Comparison of ENCODE assay signal across 29 cellular contexts in the genomic region with DNA sequence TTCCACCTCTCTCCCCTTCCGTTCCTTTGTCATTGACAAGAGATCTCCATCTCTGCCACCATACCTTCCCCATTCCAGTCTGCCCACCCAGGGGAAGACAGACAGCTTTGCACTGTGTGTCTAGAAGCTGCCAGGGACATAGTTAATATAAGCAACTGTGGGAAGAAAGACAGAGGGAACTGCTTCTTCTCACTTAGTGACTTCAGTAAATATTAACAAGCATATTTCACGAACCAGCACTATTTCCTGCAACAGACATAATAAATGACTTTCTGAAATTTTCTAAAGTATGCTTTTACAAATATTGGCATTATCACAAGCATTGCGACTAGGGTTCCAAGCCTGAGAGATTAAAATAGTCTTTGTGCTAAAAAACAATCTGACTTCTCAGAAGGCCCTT. TPM values are rescaled to one million over a fixed set of nuclear protein-coding genes. Genes with fewer than 3 reads are reported as not detected.
"Had no signal": no experiment of that assay in that cellular context is flagged by ENCODE, and none has a peak within 500 bp of the region (broad histone marks: within the 10 kb centered on the region; RNA-seq: fewer than 3 reads in every experiment).

No MANE protein-coding gene starts in this region.

- H3K36me3 ChIP-seq: brain microvascular endothelial cell, gastrocnemius medialis, heart right ventricle, thyroid gland had no signal

- H3K4me3 ChIP-seq: gastrocnemius medialis, heart right ventricle, mucosa of descending colon, thyroid gland had no signal

- ATAC-seq: gastrocnemius medialis, heart right ventricle, left cardiac atrium, mucosa of descending colon, sciatic nerve, T-helper 17 cell had no signal

- H3K9me3 ChIP-seq: gastrocnemius medialis, heart right ventricle, mucosa of descending colon, thyroid gland had no signal

- H3K27ac Mint-ChIP-seq: activated B cell treated with CpG ODN at 0.5 μM for 24 hours; activated CD4-positive, alpha-beta memory T cell treated with anti-CD3 and anti-CD28 coated beads for 36 hours; activated naive CD4-positive, alpha-beta T cell treated with anti-CD3 and anti-CD28 coated beads for 36 hours; nephron progenitor cell had no signal

- DNase-seq: activated B cell treated with CpG ODN at 0.5 μM for 24 hours; activated CD4-positive, alpha-beta memory T cell treated with anti-CD3 and anti-CD28 coated beads for 36 hours; activated CD4-positive, alpha-beta T cell treated with anti-CD3 and anti-CD28 coated beads for 48 hours; activated naive CD4-positive, alpha-beta T cell treated with anti-CD3 and anti-CD28 coated beads for 36 hours; activated T-cell treated with anti-CD3 and anti-CD28 coated beads, Interleukin-2, amount 50 U/mL, for 48 hours; brain microvascular endothelial cell; caudate nucleus; dermis blood vessel endothelial cell; effector CD8-positive, alpha-beta T cell; erythroblast; gastrocnemius medialis; heart right ventricle; islet precursor cell; left cardiac atrium; mesendoderm; mucosa of descending colon; nephron progenitor cell; nucleus accumbens; posterior cingulate gyrus; stimulated activated CD4-positive, alpha-beta T cell treated with anti-CD3 and anti-CD28 coated beads, Interleukin-2, amount 100 ng/mL, for 48 hours; stimulated activated CD8-positive, alpha-beta memory T cell treated with anti-CD3 and anti-CD28 coated beads, Interleukin-4, amount 100 ng/mL, for 48 hours; stimulated activated naive CD4-positive, alpha-beta T cell; SW 1271; T-helper 17 cell; thyroid gland had no signal

- H3K4me1 ChIP-seq: gastrocnemius medialis, thyroid gland had no signal

- H3K36me3 Mint-ChIP-seq: activated CD4-positive, alpha-beta memory T cell treated with anti-CD3 and anti-CD28 coated beads for 36 hours had no signal

- H3K4me3 Mint-ChIP-seq: activated B cell treated with CpG ODN at 0.5 μM for 24 hours; activated CD4-positive, alpha-beta memory T cell treated with anti-CD3 and anti-CD28 coated beads for 36 hours; activated naive CD4-positive, alpha-beta T cell treated with anti-CD3 and anti-CD28 coated beads for 36 hours; nephron progenitor cell; T-helper 17 cell had no signal

- H3K27me3 ChIP-seq: brain microvascular endothelial cell, thyroid gland had no signal

- H3K9me3 Mint-ChIP-seq: activated B cell treated with CpG ODN at 0.5 μM for 24 hours; activated CD4-positive, alpha-beta memory T cell treated with anti-CD3 and anti-CD28 coated beads for 36 hours; activated naive CD4-positive, alpha-beta T cell treated with anti-CD3 and anti-CD28 coated beads for 36 hours; nephron progenitor cell had no signal

- H3K27me3 Mint-ChIP-seq: activated B cell treated with CpG ODN at 0.5 μM for 24 hours had no signal

- H3K27ac ChIP-seq: brain microvascular endothelial cell, gastrocnemius medialis, heart right ventricle, thyroid gland had no signal

RNA-seq across cellular contexts. Expression of a gene that starts 43.2 kb away (rescaled TPM):
- total RNA-seq: dermis blood vessel endothelial cell had no signal

RNA-seq across cellular contexts. Expression of a gene that starts 44.2 kb away (rescaled TPM):
- total RNA-seq: activated B cell treated with CpG ODN at 0.5 μM for 24 hours; activated CD4-positive, alpha-beta memory T cell treated with anti-CD3 and anti-CD28 coated beads for 36 hours; activated naive CD4-positive, alpha-beta T cell treated with anti-CD3 and anti-CD28 coated beads for 36 hours; dermis blood vessel endothelial cell; gastrocnemius medialis; left cardiac atrium; lower leg skin; renal cortical epithelial cell; sciatic nerve; subcutaneous adipose tissue; T-helper 17 cell; thyroid gland had no signal
